7 cellular contexts compared by ENCODE assay signal in genomic region chr10:14952851-14953451, GRCh38. TPM values are rescaled to one million over a fixed set of nuclear protein-coding genes. Genes with fewer than 3 reads are reported as not detected.
DNase-seq lines count a peak whose midpoint lies in the region; FAIRE-seq and TF ChIP-seq lines count a peak whose summit lies in the region.

No MANE protein-coding gene starts in this region.

- H3K9me3 ChIP-seq in esophagus (ENCODE audit: control insufficient read depth in 2 of 2, insufficient read depth in 1 of 2, low read depth in 1 of 2, low read length in 1 of 2) (no peaks in the 10 kb centered on the region), prostate gland (no peaks in the 10 kb centered on the region)

- peak overlapping the region; percentile 95 for H3K27ac ChIP-seq in RWPE1
- H3K27ac ChIP-seq in esophagus (ENCODE audit: low read depth in 2 of 2, low read length in 1 of 2), result peak overlapping the region; percentile 88 to 96
- H3K27ac ChIP-seq in prostate gland, result peak overlapping the region; percentile 80 to 85

- FAIRE-seq in GM12892 (lab: Jason Lieb, UNC), result peak; percentile 42

- H3K4me1 ChIP-seq in esophagus (ENCODE audit: control insufficient read depth in 2 of 2, insufficient read depth in 2 of 2, low read length in 1 of 2), result peaks cover 0 to 2% of the 10 kb centered on the region in 2 donors
- H3K4me1 ChIP-seq in prostate gland (replicated peaks), result no peaks in the 10 kb centered on the region

- POLR2A ChIA-PET in RWPE1 (lab: Yijun Ruan, JAX; ENCODE audit: low non-redundant PET), result no interaction called here

- TF ChIP-seq CTCF in RWPE1 (conservative IDR thresholded peaks at IDR 0.05; ENCODE audit: low read depth), result no peak
- TF ChIP-seq CTCF in prostate gland (IDR thresholded peaks at IDR 0.05), result no peak

- 26 to 32% methylated on average over 11 of the region's 11 CpGs for WGBS in esophagus, 2 donors
- WGBS in prostate gland, result 18% methylated on average over 11 of the region's 11 CpGs

- H3K4me3 ChIP-seq in esophagus (ENCODE audit: low read depth in 1 of 2, low read length in 2 of 2), result peak overlapping the region; percentile 72 to 76
- H3K4me3 ChIP-seq in prostate gland, result peak overlapping the region; percentile 69 to 72

- TF ChIP-seq POLR2A in GM12892 (IDR thresholded peaks at IDR 0.05; ENCODE audit: low read depth, low read length) (no peak), prostate gland (IDR thresholded peaks at IDR 0.05) (no peak)

- H3K36me3 ChIP-seq in esophagus (ENCODE audit: control insufficient read depth in 2 of 2, insufficient read depth in 2 of 2, low read length in 1 of 2) (no peaks in the 10 kb centered on the region), prostate gland (no peaks in the 10 kb centered on the region)

- intact Hi-C loops in prostate gland (cut with DNase I) (loop anchor here (5.0 kb wide), 1 partner anchor 214 kb away; the partner anchor contains the start of gene NMT2), posterior cingulate gyrus (cut with DNase I) (no loop called here)

- H3K27me3 ChIP-seq in esophagus (ENCODE audit: control insufficient read depth in 1 of 2, insufficient read depth in 2 of 2, low read length in 2 of 2) (no peaks in the 10 kb centered on the region), prostate gland (replicated peaks; ENCODE audit: insufficient read depth) (no peaks in the 10 kb centered on the region)

- CTCF ChIA-PET in RWPE1 (lab: Yijun Ruan, JAX), result interaction anchor here (0.7 kb wide), 2 partner anchors 62 to 416 kb away, joined by 3 read pairs; no protein-coding TSS in a partner anchor

- DNase-seq in GM12892 (ENCODE audit: insufficient read length) (no peak), RWPE1 (ENCODE audit: low spot score) (no peak), prostate gland (ENCODE audit: low spot score) (no peak), DMS79 (lab: John Stamatoyannopoulos, UW) (no peak), posterior cingulate gyrus (no peak), SHP77 (lab: John Stamatoyannopoulos, UW) (no peak)

RNA-seq across cellular contexts. Expression of gene DCLRE1C, which starts 0.9 kb away (rescaled TPM):
- polyA plus RNA-seq in GM12892 (2012; ENCODE audit: missing spikeins), result 13.2 TPM
- polyA plus RNA-seq in esophagus, result 1 to 10 TPM; 5.7 to 6.5 TPM
- 10 to 100 TPM; 11.5 to 20.8 TPM for total RNA-seq in prostate gland

RNA-seq across cellular contexts. Expression of gene MEIG1, which starts 6.2 kb away (rescaled TPM):
- not detected for polyA plus RNA-seq in GM12892 (2012; ENCODE audit: missing spikeins)
- polyA plus RNA-seq in esophagus, result under 1 TPM in 1 of 2 donors, not detected in 1; 0.16 TPM
- 1 to 10 TPM in 1 of 2 donors, not detected in 1; 1.7 TPM for total RNA-seq in prostate gland
